In genomic region chr13:112583592-112584277, GRCh38 we compare ENCODE assay signal across 10 cellular contexts. TPM values are rescaled to one million over a fixed set of nuclear protein-coding genes. Genes with fewer than 3 reads are reported as not detected.
DNase-seq lines count a peak whose midpoint lies in the region; ATAC-seq and TF ChIP-seq lines count a peak whose summit lies in the region.
"Had no signal": no experiment of that assay in that cellular context is flagged by ENCODE, and none has a peak within 500 bp of the region (broad histone marks: within the 10 kb centered on the region; RNA-seq: fewer than 3 reads in every experiment).

No MANE protein-coding gene starts in this region.

- intact Hi-C loops in left ventricle myocardium inferior (cut with micrococcal nuclease) (no loop called here), stomach (cut with DNase I; ENCODE audit: low total_unique reads) (no loop called here)

- WGBS in stomach, 5 donors = 85 to 90% (median 87%) methylated on average over 11 of the region's 11 CpGs

- in situ Hi-C loops in KBM-7 (cut with MboI; ENCODE audit: low pct_unique_long_range_greater_than_20kb, low sequenced_read_pairs) = no loop called here

- peak; percentile 58 for ATAC-seq in GM21526 (IDR thresholded peaks at IDR 0.05; ENCODE audit: low FRiP score, unreplicated experiment)
- ATAC-seq: stimulated activated effector memory CD8-positive, alpha-beta T cell treated with anti-CD3 and anti-CD28 coated beads, Interleukin-12 subunit alpha, Interleukin-12 subunit beta, amount 100 ng/mL, for 72 hours had no signal

- H3K4me1 ChIP-seq in left ventricle myocardium inferior (peaks cover 53% of the 10 kb centered on the region), stomach (peaks cover 10 to 59% (median 33%) of the 10 kb centered on the region in 4 donors)

- H3K9me3 ChIP-seq in left ventricle myocardium inferior (replicated peaks) (no peaks in the 10 kb centered on the region), stomach (no peaks in the 10 kb centered on the region)
- H3K9me3 ChIP-seq: ovary had no signal

- H3K36me3 ChIP-seq in GM06990 (ENCODE audit: control insufficient read depth, insufficient read depth, low read length) (peaks cover 2% of the 10 kb centered on the region), left ventricle myocardium inferior (no peaks in the 10 kb centered on the region), stomach (no peaks in the 10 kb centered on the region)
- H3K36me3 ChIP-seq: ovary had no signal

- no peak for TF ChIP-seq POLR2A in stomach (IDR thresholded peaks at IDR 0.05)

- no peak overlapping the region for H3K4me3 ChIP-seq in GM06990 (replicated peaks; ENCODE audit: low read depth, low read length)
- H3K4me3 ChIP-seq in left ventricle myocardium inferior = no peak overlapping the region
- no peak overlapping the region for H3K4me3 ChIP-seq in stomach
- H3K4me3 ChIP-seq: ovary had no signal

- peak; percentile 36 for DNase-seq in GM06990 (ENCODE audit: extremely low read depth, insufficient read length)
- peak; percentile 95 for DNase-seq in KBM-7
- peak; percentile 34 for DNase-seq in left ventricle myocardium inferior
- no peak for DNase-seq in NCI-H510A (lab: John Stamatoyannopoulos, UW)
- no peak for DNase-seq in mesenteric fat pad (ENCODE audit: low spot score)
- no peak for DNase-seq in NCI-H748 treated with DMSO at 0.1 percent for 48 hours (lab: John Stamatoyannopoulos, UW)
- no peak for DNase-seq in stomach
- DNase-seq: ovary had no signal

- TF ChIP-seq EP300 in stomach (IDR thresholded peaks at IDR 0.05) = no peak

- H3K27me3 ChIP-seq in GM06990 (replicated peaks; ENCODE audit: control insufficient read depth, insufficient read depth, low read length) = no peaks in the 10 kb centered on the region
- H3K27me3 ChIP-seq in left ventricle myocardium inferior (ENCODE audit: low read depth) = no peaks in the 10 kb centered on the region
- H3K27me3 ChIP-seq in stomach = no peaks in the 10 kb centered on the region
- H3K27me3 ChIP-seq: ovary had no signal

- TF ChIP-seq CTCF in GM06990 (IDR thresholded peaks at IDR 0.05; ENCODE audit: insufficient read depth, low read length, poor library complexity, severe bottlenecking) (no peak), left ventricle myocardium inferior (IDR thresholded peaks at IDR 0.05; ENCODE audit: borderline replicate concordance) (no peak), stomach (IDR thresholded peaks at IDR 0.05) (no peak)

- H3K27ac ChIP-seq in left ventricle myocardium inferior (replicated peaks) (peak overlapping the region; percentile 5), stomach (peak overlapping the region in 2 of 5 donors; percentile 46 to 47)
- H3K27ac ChIP-seq: ovary had no signal

RNA-seq across cellular contexts. Expression of gene TUBGCP3, which starts 4.2 kb away (rescaled TPM):
- 16.7 TPM for total RNA-seq in left ventricle myocardium inferior
- 27.3 TPM for total RNA-seq in mesenteric fat pad
- 10 to 100 TPM; 10.7 to 49.6 (median 46.4) TPM for total RNA-seq in stomach
- polyA plus RNA-seq in stomach = 1 to 10 TPM; 7.8 to 9.5 (median 9.0) TPM

Comparison
In these comparisons a context has a peak if more than half of its experiments do, and no peak if none do; other contexts are left out.
1. DNase-seq: peak in GM06990 (single experiment), KBM-7 (single experiment) and left ventricle myocardium inferior (single experiment); none in NCI-H510A (single experiment), mesenteric fat pad (single experiment), NCI-H748 treated with DMSO at 0.1 percent for 48 hours (single experiment) and stomach (single experiment).